In genomic region chr10:86411852-86412550, GRCh38 we compare ENCODE assay signal across 10 cellular contexts. TPM values are rescaled to one million over a fixed set of nuclear protein-coding genes. Genes with fewer than 3 reads are reported as not detected.
DNase-seq lines count a peak whose midpoint lies in the region; ATAC-seq and TF ChIP-seq lines count a peak whose summit lies in the region.
"Had no signal": no experiment of that assay in that cellular context is flagged by ENCODE, and none has a peak within 500 bp of the region (broad histone marks: within the 10 kb centered on the region; RNA-seq: fewer than 3 reads in every experiment).

No MANE protein-coding gene starts in this region.

- H3K36me3 ChIP-seq in HEK293 (ENCODE audit: control insufficient read depth in 2 of 2, insufficient read depth in 1 of 2, low read length in 2 of 2), result no peaks in the 10 kb centered on the region
- H3K36me3 ChIP-seq in naive thymus-derived CD4-positive, alpha-beta T cell (ENCODE audit: control insufficient read depth in 2 of 3, insufficient read depth in 3 of 3, low read length in 3 of 3), result no peaks in the 10 kb centered on the region
- H3K36me3 ChIP-seq: MG63, neutrophil had no signal

- intact Hi-C loops in CD4-positive, alpha-beta T cell (cut with DNase I, micrococcal nuclease), result loop anchor here in 1 of 2 experiments (10.0 kb wide), 1 partner anchor 797 kb away; no protein-coding TSS in a partner anchor
- intact Hi-C loops in naive thymus-derived CD4-positive, alpha-beta T cell (cut with micrococcal nuclease), result loop anchor here (1.0 to 5.0 kb wide), 5 partner anchors 7 to 680 kb away; partner anchors contain the start of genes ADIRF (in 1 of the 2) and GLUD1 (in 1 of the 2)

- peak overlapping the region; percentile 83 for H3K4me3 Mint-ChIP-seq in CD4-positive, alpha-beta T cell
- peak overlapping the region; percentile 62 to 83 (median 77) for H3K4me3 Mint-ChIP-seq in naive thymus-derived CD4-positive, alpha-beta T cell

- POLR2A ChIA-PET in CD4-positive, alpha-beta T cell (lab: Charles Lee), result interaction anchor here (0.7 to 5.5 kb wide), 5 partner anchors 8 to 124 kb away, joined by 3 to 131 read pairs (median 3); partner anchors contain the start of gene WAPL
- POLR2A ChIA-PET in HEK293 (lab: Yijun Ruan, JAX), result no interaction called here
- POLR2A ChIA-PET in naive thymus-derived CD4-positive, alpha-beta T cell (lab: Charles Lee), result interaction anchor here (0.6 to 5.6 kb wide), 4 partner anchors 10 to 119 kb away, joined by 3 to 54 read pairs (median 5); partner anchors contain the start of gene WAPL

- no peaks in the 10 kb centered on the region for H3K9me3 ChIP-seq in CD4-positive, alpha-beta T cell (ENCODE audit: control insufficient read depth, low read length)
- no peaks in the 10 kb centered on the region for H3K9me3 ChIP-seq in HEK293 (ENCODE audit: control insufficient read depth, insufficient read depth, low read depth, low read length)
- H3K9me3 ChIP-seq in naive thymus-derived CD4-positive, alpha-beta T cell (ENCODE audit: control insufficient read depth in 2 of 3, low read length in 3 of 3), result no peaks in the 10 kb centered on the region
- H3K9me3 ChIP-seq: neutrophil had no signal

- H3K4me3 ChIP-seq in HEK293 (ENCODE audit: low read depth, low read length), result no peak overlapping the region
- peak overlapping the region; percentile 8 for H3K4me3 ChIP-seq in naive thymus-derived CD4-positive, alpha-beta T cell (ENCODE audit: low read length)
- H3K4me3 ChIP-seq: MG63 had no signal

- no peak for ATAC-seq in CD4-positive, alpha-beta T cell (ENCODE audit: poor library complexity)
- peak; percentile 25 to 50 for ATAC-seq in activated naive CD4-positive, alpha-beta T cell treated with anti-CD3 and anti-CD28 coated beads, Interleukin-2, amount 50 U/mL, for 72 hours
- no peak for ATAC-seq in naive thymus-derived CD4-positive, alpha-beta T cell
- no peak for ATAC-seq in HG02610 (IDR thresholded peaks at IDR 0.05; ENCODE audit: unreplicated experiment)

- no peak for DNase-seq in CD4-positive, alpha-beta T cell
- no peak for DNase-seq in activated naive CD4-positive, alpha-beta T cell treated with anti-CD3 and anti-CD28 coated beads, Interleukin-2, amount 50 U/mL, for 72 hours (ENCODE audit: low spot score in 2 of 2)
- DNase-seq in naive thymus-derived CD4-positive, alpha-beta T cell, result no peak
- no peak for DNase-seq in stimulated activated CD4-positive, alpha-beta T cell treated with anti-CD3 and anti-CD28 coated beads, Interleukin-1b, Interleukin-23, amount 100 ng/mL, for 48 hours
- DNase-seq in cerebellar nuclear complex (lab: John Stamatoyannopoulos, UW) (no peak), NCI-H1436 (lab: John Stamatoyannopoulos, UW) (no peak)
- DNase-seq: MG63 had no signal

- H3K27me3 ChIP-seq in CD4-positive, alpha-beta T cell (ENCODE audit: control insufficient read depth, insufficient read depth, low read length), result no peaks in the 10 kb centered on the region
- no peaks in the 10 kb centered on the region for H3K27me3 ChIP-seq in naive thymus-derived CD4-positive, alpha-beta T cell (ENCODE audit: control insufficient read depth in 2 of 2, insufficient read depth in 2 of 2, low read length in 2 of 2)
- H3K27me3 ChIP-seq: MG63 had no signal

- H3K27me3 Mint-ChIP-seq in CD4-positive, alpha-beta T cell, result no peaks in the 10 kb centered on the region
- peaks cover 0 to 3% (median 0%) of the 10 kb centered on the region in 5 donors for H3K27me3 Mint-ChIP-seq in naive thymus-derived CD4-positive, alpha-beta T cell

- H3K9me3 Mint-ChIP-seq in CD4-positive, alpha-beta T cell, result no peaks in the 10 kb centered on the region
- H3K9me3 Mint-ChIP-seq in activated naive CD4-positive, alpha-beta T cell treated with anti-CD3 and anti-CD28 coated beads, Interleukin-2, amount 50 U/mL, for 72 hours, result peaks cover 8 to 10% of the 10 kb centered on the region in 2 donors
- peaks cover 0 to 7% (median 0%) of the 10 kb centered on the region in 11 donors for H3K9me3 Mint-ChIP-seq in naive thymus-derived CD4-positive, alpha-beta T cell

- peaks cover 60% of the 10 kb centered on the region for H3K4me1 Mint-ChIP-seq in CD4-positive, alpha-beta T cell (ENCODE audit: low read depth)
- peaks cover 24 to 73% (median 57%) of the 10 kb centered on the region in 7 donors for H3K4me1 Mint-ChIP-seq in naive thymus-derived CD4-positive, alpha-beta T cell

- CTCF ChIA-PET in CD4-positive, alpha-beta T cell (lab: Charles Lee), result interaction anchor here (1.0 to 2.6 kb wide), 3 partner anchors 11 to 174 kb away, joined by 3 to 31 read pairs (median 3); no protein-coding TSS in a partner anchor
- CTCF ChIA-PET in HEK293 (lab: Yijun Ruan, JAX), result interaction anchor here (0.6 to 1.1 kb wide), 3 partner anchors 12 to 174 kb away, joined by 3 to 4 read pairs (median 3); no protein-coding TSS in a partner anchor
- CTCF ChIA-PET in naive thymus-derived CD4-positive, alpha-beta T cell (lab: Charles Lee), result interaction anchor here (0.8 to 3.7 kb wide), 3 partner anchors 9 to 173 kb away, joined by 5 to 25 read pairs (median 12); no protein-coding TSS in a partner anchor

- no peak for TF ChIP-seq CTCF in CD4-positive, alpha-beta T cell (IDR thresholded peaks at IDR 0.05)
- TF ChIP-seq CTCF in HEK293 (tag by site-specific recombination; IDR thresholded peaks at IDR 0.05), result no peak

- no peaks in the 10 kb centered on the region for H3K36me3 Mint-ChIP-seq in CD4-positive, alpha-beta T cell (ENCODE audit: low read depth)
- peaks cover 7 to 11% of the 10 kb centered on the region in 2 donors for H3K36me3 Mint-ChIP-seq in activated naive CD4-positive, alpha-beta T cell treated with anti-CD3 and anti-CD28 coated beads, Interleukin-2, amount 50 U/mL, for 72 hours
- H3K36me3 Mint-ChIP-seq in naive thymus-derived CD4-positive, alpha-beta T cell, result peaks cover 0 to 13% (median 0%) of the 10 kb centered on the region in 5 donors

- peak overlapping the region; percentile 52 for H3K27ac ChIP-seq in CD4-positive, alpha-beta T cell (ENCODE audit: low read depth, low read length)
- H3K27ac ChIP-seq in HEK293 (ENCODE audit: extremely low read depth, low read depth, low read length), result no peak overlapping the region
- peak overlapping the region; percentile 42 for H3K27ac ChIP-seq in naive thymus-derived CD4-positive, alpha-beta T cell (ENCODE audit: low read depth, low read length)
- H3K27ac ChIP-seq: neutrophil had no signal

- no peaks in the 10 kb centered on the region for H3K4me1 ChIP-seq in HEK293 (ENCODE audit: control insufficient read depth, insufficient read depth, low read length)
- peaks cover 20 to 48% of the 10 kb centered on the region in 2 donors for H3K4me1 ChIP-seq in naive thymus-derived CD4-positive, alpha-beta T cell (ENCODE audit: control insufficient read depth in 2 of 2, insufficient read depth in 2 of 2, low read length in 2 of 2)

- peak overlapping the region; percentile 89 for H3K27ac Mint-ChIP-seq in CD4-positive, alpha-beta T cell
- peak overlapping the region; percentile 77 to 81 for H3K27ac Mint-ChIP-seq in activated naive CD4-positive, alpha-beta T cell treated with anti-CD3 and anti-CD28 coated beads, Interleukin-2, amount 50 U/mL, for 72 hours
- H3K27ac Mint-ChIP-seq in naive thymus-derived CD4-positive, alpha-beta T cell, result peak overlapping the region; percentile 84 to 94 (median 90)

TF ChIP-seq in HEK293, 187 proteins besides CTCF, POLR2A, EP300 and RAD21:
- TF ChIP-seq TRIM28 (IDR thresholded peaks at IDR 0.05; ENCODE audit: borderline replicate concordance, low read length), result no peak
- no peak for TF ChIP-seq ZNF670 (tag by site-specific recombination; IDR thresholded peaks at IDR 0.05; ENCODE audit: low read depth)
- TF ChIP-seq KLF7 (tag by site-specific recombination; IDR thresholded peaks at IDR 0.05; ENCODE audit: borderline replicate concordance), result no peak
- TF ChIP-seq ZNF121 (tag by site-specific recombination; IDR thresholded peaks at IDR 0.05), result peak; percentile 55; the same call in 1 of the 2 replicates
- no peak for TF ChIP-seq KLF17 (tag by site-specific recombination; IDR thresholded peaks at IDR 0.05)
- TF ChIP-seq GLIS1 (tag by site-specific recombination; IDR thresholded peaks at IDR 0.05), result no peak
- no peak for TF ChIP-seq ZNF768 (tag by site-specific recombination; IDR thresholded peaks at IDR 0.05)
- no peak for TF ChIP-seq ZFP37 (tag by site-specific recombination; IDR thresholded peaks at IDR 0.05)

RNA-seq across cellular contexts. Expression of gene GRID1, which starts 45.4 kb away (rescaled TPM):
- not detected for total RNA-seq in CD4-positive, alpha-beta T cell
- total RNA-seq in activated naive CD4-positive, alpha-beta T cell treated with anti-CD3 and anti-CD28 coated beads, Interleukin-2, amount 50 U/mL, for 72 hours, result not detected
- not detected for total RNA-seq in naive thymus-derived CD4-positive, alpha-beta T cell
- not detected for polyA plus RNA-seq in naive thymus-derived CD4-positive, alpha-beta T cell

Comparison
In these comparisons a context has a peak if more than half of its experiments do, and no peak if none do; other contexts are left out.
1. ATAC-seq: peak in activated naive CD4-positive, alpha-beta T cell treated with anti-CD3 and anti-CD28 coated beads, Interleukin-2, amount 50 U/mL, for 72 hours (2 of 2); none in CD4-positive, alpha-beta T cell (single experiment), naive thymus-derived CD4-positive, alpha-beta T cell (single experiment) and HG02610 (single experiment).
2. Peak in every context shown above with its lines, with median percentiles within 50 percentile points of each other: H3K27ac Mint-ChIP-seq.